In genomic region chr2:194526121-194526520, GRCh38 we compare ENCODE assay signal across 24 cellular contexts.
"Had no signal": no experiment of that assay in that cellular context is flagged by ENCODE, and none has a peak within 500 bp of the region (broad histone marks: within the 10 kb centered on the region; RNA-seq: fewer than 3 reads in every experiment).

No MANE protein-coding gene starts in this region.

- H3K4me3 Mint-ChIP-seq: IgD-negative memory B cell had no signal

- H3K4me1 ChIP-seq: SJSA1 had no signal

- H3K27me3 ChIP-seq: SJSA1 had no signal

- H3K27me3 Mint-ChIP-seq: IgD-negative memory B cell had no signal

- H3K4me1 Mint-ChIP-seq: IgD-negative memory B cell had no signal

- H3K4me3 ChIP-seq: K562, SJSA1, SK-N-MC had no signal

- H3K9me3 Mint-ChIP-seq: IgD-negative memory B cell had no signal

- FAIRE-seq: HTR-8/SVneo, K562 had no signal

- H3K4me2 ChIP-seq: KMS-11 had no signal

- H3K36me3 ChIP-seq: SJSA1 had no signal

- H3K27ac ChIP-seq: HL-60, KMS-11, SJSA1, SK-N-MC had no signal

- DNase-seq: Kasumi-1, NCI-H1092, NCI-H1105 treated with DMSO at 0.1 percent for 48 hours, NCI-H1417 treated with DMSO at 0.1 percent for 48 hours, NCI-H146, NCI-H1694 treated with DMSO at 0.1 percent for 48 hours, NCI-H1930, NCI-H2081, NCI-H2107, NCI-H2227 treated with DMSO at 0.1 percent for 48 hours, NCI-H510A, NCI-H524 treated with DMSO at 0.1 percent for 48 hours, NCI-H69, NCI-H774, Right ventricle myocardium superior, RPMI8226, SIG-M5 had no signal

- H3K9ac ChIP-seq: KMS-11 had no signal

- H3K27ac Mint-ChIP-seq: IgD-negative memory B cell had no signal

- ATAC-seq: K562 had no signal
